Comparison of ENCODE assay signal across 1 cellular context in the genomic region with DNA sequence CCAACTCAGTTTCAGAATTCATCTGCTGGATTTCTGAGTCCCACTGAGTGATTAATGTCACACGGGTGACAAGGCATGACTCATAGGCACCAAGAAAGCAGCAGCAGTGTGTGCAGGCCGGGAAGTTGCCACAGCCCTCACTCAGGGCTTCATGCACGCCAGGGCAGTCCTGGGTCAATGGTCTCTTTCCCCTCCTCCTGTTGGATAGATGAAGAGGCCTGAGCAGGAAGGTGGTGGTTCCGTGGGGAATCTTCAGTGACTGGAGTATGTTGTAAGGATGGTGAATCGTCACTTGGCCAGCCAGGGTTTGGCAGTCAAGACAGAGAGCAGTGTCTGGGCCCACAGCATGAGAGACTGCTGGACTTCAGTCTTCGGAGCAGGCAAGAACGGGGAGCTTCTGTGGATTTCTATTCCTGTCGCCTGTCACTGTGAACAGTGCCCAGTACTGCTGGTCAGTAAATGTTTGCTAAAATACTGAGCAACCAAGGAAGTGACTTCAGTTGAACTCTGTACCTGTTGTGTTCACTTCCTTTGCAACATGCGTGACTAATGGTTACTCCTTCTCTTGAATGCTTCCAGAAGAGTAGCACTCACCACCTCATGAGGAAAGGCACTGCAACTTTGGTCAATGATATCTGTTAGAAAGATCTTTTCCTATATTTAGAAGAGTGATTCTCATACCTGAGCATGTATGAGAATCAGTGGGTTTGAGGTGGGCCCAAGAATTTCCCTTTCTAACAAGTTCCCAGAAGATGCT.
TF ChIP-seq lines count a peak whose summit lies in the region.

No MANE protein-coding gene starts in this region.

TF ChIP-seq in HepG2, 621 proteins besides CTCF, POLR2A, EP300 and RAD21 (continued from another document and continues in another):
- TF ChIP-seq PHF21A (CRISPR knock-in tag; IDR thresholded peaks at IDR 0.05) (0 out of 2 replicates have a peak, but pooled peaks have one; percentile 64), CHD2 (IDR thresholded peaks at IDR 0.05; ENCODE audit: low read depth, low read length) (no peak), ZNF546 (CRISPR knock-in tag; conservative IDR thresholded peaks at IDR 0.05) (no peak), GABPB1 (CRISPR knock-in tag; IDR thresholded peaks at IDR 0.05) (peak; percentile 89), ZNF75D (CRISPR knock-in tag; IDR thresholded peaks at IDR 0.05; ENCODE audit: borderline replicate concordance) (no peak), CBX5 (CRISPR knock-in tag; IDR thresholded peaks at IDR 0.05; ENCODE audit: borderline replicate concordance) (peak; percentile 95), ZNF709 (CRISPR knock-in tag; IDR thresholded peaks at IDR 0.05) (no peak), POLR2AphosphoS5 (IDR thresholded peaks at IDR 0.05; ENCODE audit: low read depth, low read length) (0 out of 2 replicates have a peak, but pooled peaks have one; percentile 36), SRSF4 (IDR thresholded peaks at IDR 0.05; ENCODE audit: low read depth, low read length, poor library complexity, severe bottlenecking) (no peak), ZNF263 (CRISPR knock-in tag; IDR thresholded peaks at IDR 0.05) (no peak), PITX1 (CRISPR knock-in tag; IDR thresholded peaks at IDR 0.05) (no peak), ZMYM4 (CRISPR knock-in tag; IDR thresholded peaks at IDR 0.05) (peak; percentile 31; the same call in 1 of the 2 replicates), RELA (CRISPR knock-in tag; IDR thresholded peaks at IDR 0.05) (no peak), NR3C1 (CRISPR knock-in tag; IDR thresholded peaks at IDR 0.05) (no peak), SKI (IDR thresholded peaks at IDR 0.05; ENCODE audit: partially characterized antibody) (peak; percentile 5), HOXA7 (CRISPR knock-in tag; IDR thresholded peaks at IDR 0.05) (no peak), TP53 (CRISPR knock-in tag; conservative IDR thresholded peaks at IDR 0.05) (no peak), FOXK2 (IDR thresholded peaks at IDR 0.05) (no peak), ZNF772 (CRISPR knock-in tag; IDR thresholded peaks at IDR 0.05) (no peak), SRY (CRISPR knock-in tag; IDR thresholded peaks at IDR 0.05) (no peak), ZBTB3 (CRISPR knock-in tag; IDR thresholded peaks at IDR 0.05; ENCODE audit: borderline replicate concordance, low read depth) (no peak), ZNF160 (CRISPR knock-in tag; IDR thresholded peaks at IDR 0.05) (no peak), KLF12 (CRISPR knock-in tag; IDR thresholded peaks at IDR 0.05; ENCODE audit: borderline replicate concordance) (peak; percentile 29; the same call in 1 of the 2 replicates), JUNB (CRISPR knock-in tag; IDR thresholded peaks at IDR 0.05; ENCODE audit: borderline replicate concordance) (peak; percentile 73; the same call in 1 of the 2 replicates), HOXA5 (CRISPR knock-in tag; IDR thresholded peaks at IDR 0.05) (no peak), HOXA9 (CRISPR knock-in tag; IDR thresholded peaks at IDR 0.05; ENCODE audit: borderline replicate concordance) (no peak), HMG20B (CRISPR knock-in tag; conservative IDR thresholded peaks at IDR 0.05) (no peak), NCOR1 (IDR thresholded peaks at IDR 0.05; ENCODE audit: borderline replicate concordance, low read length) (peak; percentile 60; the same call in 1 of the 2 replicates), ZFY (CRISPR knock-in tag; IDR thresholded peaks at IDR 0.05) (0 out of 2 replicates have a peak, but pooled peaks have one; percentile 33)
- TF ChIP-seq, protein P1, sequence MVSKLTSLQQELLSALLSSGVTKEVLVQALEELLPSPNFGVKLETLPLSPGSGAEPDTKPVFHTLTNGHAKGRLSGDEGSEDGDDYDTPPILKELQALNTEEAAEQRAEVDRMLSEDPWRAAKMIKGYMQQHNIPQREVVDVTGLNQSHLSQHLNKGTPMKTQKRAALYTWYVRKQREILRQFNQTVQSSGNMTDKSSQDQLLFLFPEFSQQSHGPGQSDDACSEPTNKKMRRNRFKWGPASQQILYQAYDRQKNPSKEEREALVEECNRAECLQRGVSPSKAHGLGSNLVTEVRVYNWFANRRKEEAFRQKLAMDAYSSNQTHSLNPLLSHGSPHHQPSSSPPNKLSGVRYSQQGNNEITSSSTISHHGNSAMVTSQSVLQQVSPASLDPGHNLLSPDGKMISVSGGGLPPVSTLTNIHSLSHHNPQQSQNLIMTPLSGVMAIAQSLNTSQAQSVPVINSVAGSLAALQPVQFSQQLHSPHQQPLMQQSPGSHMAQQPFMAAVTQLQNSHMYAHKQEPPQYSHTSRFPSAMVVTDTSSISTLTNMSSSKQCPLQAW (CRISPR knock-in tag; IDR thresholded peaks at IDR 0.05): peak; percentile 68
- TF ChIP-seq, protein P2, sequence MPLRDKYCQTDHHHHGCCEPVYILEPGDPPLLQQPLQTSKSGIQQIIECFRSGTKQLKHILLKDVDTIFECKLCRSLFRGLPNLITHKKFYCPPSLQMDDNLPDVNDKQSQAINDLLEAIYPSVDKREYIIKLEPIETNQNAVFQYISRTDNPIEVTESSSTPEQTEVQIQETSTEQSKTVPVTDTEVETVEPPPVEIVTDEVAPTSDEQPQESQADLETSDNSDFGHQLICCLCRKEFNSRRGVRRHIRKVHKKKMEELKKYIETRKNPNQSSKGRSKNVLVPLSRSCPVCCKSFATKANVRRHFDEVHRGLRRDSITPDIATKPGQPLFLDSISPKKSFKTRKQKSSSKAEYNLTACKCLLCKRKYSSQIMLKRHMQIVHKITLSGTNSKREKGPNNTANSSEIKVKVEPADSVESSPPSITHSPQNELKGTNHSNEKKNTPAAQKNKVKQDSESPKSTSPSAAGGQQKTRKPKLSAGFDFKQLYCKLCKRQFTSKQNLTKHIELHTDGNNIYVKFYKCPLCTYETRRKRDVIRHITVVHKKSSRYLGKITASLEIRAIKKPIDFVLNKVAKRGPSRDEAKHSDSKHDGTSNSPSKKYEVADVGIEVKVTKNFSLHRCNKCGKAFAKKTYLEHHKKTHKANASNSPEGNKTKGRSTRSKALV (CRISPR knock-in tag; IDR thresholded peaks at IDR 0.05): no peak
- TF ChIP-seq, protein P3, sequence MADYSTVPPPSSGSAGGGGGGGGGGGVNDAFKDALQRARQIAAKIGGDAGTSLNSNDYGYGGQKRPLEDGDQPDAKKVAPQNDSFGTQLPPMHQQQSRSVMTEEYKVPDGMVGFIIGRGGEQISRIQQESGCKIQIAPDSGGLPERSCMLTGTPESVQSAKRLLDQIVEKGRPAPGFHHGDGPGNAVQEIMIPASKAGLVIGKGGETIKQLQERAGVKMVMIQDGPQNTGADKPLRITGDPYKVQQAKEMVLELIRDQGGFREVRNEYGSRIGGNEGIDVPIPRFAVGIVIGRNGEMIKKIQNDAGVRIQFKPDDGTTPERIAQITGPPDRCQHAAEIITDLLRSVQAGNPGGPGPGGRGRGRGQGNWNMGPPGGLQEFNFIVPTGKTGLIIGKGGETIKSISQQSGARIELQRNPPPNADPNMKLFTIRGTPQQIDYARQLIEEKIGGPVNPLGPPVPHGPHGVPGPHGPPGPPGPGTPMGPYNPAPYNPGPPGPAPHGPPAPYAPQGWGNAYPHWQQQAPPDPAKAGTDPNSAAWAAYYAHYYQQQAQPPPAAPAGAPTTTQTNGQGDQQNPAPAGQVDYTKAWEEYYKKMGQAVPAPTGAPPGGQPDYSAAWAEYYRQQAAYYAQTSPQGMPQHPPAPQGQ (CRISPR knock-in tag; IDR thresholded peaks at IDR 0.05; ENCODE audit: borderline replicate concordance): no peak
- TF ChIP-seq, protein P4, sequence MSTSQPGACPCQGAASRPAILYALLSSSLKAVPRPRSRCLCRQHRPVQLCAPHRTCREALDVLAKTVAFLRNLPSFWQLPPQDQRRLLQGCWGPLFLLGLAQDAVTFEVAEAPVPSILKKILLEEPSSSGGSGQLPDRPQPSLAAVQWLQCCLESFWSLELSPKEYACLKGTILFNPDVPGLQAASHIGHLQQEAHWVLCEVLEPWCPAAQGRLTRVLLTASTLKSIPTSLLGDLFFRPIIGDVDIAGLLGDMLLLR (CRISPR knock-in tag; IDR thresholded peaks at IDR 0.05): no peak; the same call in 1 of the 2 replicates
- TF ChIP-seq, protein P5, sequence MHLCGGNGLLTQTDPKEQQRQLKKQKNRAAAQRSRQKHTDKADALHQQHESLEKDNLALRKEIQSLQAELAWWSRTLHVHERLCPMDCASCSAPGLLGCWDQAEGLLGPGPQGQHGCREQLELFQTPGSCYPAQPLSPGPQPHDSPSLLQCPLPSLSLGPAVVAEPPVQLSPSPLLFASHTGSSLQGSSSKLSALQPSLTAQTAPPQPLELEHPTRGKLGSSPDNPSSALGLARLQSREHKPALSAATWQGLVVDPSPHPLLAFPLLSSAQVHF (CRISPR knock-in tag; IDR thresholded peaks at IDR 0.05): no peak
- TF ChIP-seq, protein P6, sequence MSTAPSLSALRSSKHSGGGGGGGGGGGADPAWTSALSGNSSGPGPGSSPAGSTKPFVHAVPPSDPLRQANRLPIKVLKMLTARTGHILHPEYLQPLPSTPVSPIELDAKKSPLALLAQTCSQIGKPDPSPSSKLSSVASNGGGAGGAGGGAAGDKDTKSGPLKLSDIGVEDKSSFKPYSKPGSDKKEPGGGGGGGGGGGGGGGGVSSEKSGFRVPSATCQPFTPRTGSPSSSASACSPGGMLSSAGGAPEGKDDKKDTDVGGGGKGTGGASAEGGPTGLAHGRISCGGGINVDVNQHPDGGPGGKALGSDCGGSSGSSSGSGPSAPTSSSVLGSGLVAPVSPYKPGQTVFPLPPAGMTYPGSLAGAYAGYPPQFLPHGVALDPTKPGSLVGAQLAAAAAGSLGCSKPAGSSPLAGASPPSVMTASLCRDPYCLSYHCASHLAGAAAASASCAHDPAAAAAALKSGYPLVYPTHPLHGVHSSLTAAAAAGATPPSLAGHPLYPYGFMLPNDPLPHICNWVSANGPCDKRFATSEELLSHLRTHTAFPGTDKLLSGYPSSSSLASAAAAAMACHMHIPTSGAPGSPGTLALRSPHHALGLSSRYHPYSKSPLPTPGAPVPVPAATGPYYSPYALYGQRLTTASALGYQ (CRISPR knock-in tag; IDR thresholded peaks at IDR 0.05): no peak
- TF ChIP-seq, protein P7, sequence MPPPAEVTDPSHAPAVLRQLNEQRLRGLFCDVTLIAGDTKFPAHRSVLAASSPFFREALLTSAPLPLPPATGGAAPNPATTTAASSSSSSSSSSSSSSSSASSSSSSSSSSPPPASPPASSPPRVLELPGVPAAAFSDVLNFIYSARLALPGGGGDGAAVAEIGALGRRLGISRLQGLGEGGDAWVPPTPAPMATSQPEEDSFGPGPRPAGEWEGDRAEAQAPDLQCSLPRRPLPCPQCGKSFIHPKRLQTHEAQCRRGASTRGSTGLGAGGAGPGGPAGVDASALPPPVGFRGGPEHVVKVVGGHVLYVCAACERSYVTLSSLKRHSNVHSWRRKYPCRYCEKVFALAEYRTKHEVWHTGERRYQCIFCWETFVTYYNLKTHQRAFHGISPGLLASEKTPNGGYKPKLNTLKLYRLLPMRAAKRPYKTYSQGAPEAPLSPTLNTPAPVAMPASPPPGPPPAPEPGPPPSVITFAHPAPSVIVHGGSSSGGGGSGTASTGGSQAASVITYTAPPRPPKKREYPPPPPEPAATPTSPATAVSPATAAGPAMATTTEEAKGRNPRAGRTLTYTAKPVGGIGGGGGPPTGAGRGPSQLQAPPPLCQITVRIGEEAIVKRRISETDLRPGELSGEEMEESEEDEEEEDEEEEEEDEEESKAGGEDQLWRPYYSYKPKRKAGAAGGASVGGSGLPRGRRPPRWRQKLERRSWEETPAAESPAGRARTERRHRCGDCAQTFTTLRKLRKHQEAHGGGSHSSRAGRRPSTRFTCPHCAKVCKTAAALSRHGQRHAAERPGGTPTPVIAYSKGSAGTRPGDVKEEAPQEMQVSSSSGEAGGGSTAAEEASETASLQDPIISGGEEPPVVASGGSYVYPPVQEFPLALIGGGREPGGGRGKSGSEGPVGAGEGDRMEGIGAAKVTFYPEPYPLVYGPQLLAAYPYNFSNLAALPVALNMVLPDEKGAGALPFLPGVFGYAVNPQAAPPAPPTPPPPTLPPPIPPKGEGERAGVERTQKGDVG (CRISPR knock-in tag; IDR thresholded peaks at IDR 0.05; ENCODE audit: borderline replicate concordance): no peak
- TF ChIP-seq, protein P8, sequence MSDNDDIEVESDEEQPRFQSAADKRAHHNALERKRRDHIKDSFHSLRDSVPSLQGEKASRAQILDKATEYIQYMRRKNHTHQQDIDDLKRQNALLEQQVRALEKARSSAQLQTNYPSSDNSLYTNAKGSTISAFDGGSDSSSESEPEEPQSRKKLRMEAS (IDR thresholded peaks at IDR 0.05): 0 out of 2 replicates have a peak, but pooled peaks have one; percentile 17
- TF ChIP-seq, protein P9, sequence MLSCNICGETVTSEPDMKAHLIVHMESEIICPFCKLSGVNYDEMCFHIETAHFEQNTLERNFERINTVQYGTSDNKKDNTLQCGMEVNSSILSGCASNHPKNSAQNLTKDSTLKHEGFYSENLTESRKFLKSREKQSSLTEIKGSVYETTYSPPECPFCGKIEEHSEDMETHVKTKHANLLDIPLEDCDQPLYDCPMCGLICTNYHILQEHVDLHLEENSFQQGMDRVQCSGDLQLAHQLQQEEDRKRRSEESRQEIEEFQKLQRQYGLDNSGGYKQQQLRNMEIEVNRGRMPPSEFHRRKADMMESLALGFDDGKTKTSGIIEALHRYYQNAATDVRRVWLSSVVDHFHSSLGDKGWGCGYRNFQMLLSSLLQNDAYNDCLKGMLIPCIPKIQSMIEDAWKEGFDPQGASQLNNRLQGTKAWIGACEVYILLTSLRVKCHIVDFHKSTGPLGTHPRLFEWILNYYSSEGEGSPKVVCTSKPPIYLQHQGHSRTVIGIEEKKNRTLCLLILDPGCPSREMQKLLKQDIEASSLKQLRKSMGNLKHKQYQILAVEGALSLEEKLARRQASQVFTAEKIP (CRISPR knock-in tag; IDR thresholded peaks at IDR 0.05; ENCODE audit: borderline replicate concordance): no peak
- TF ChIP-seq, protein P10, sequence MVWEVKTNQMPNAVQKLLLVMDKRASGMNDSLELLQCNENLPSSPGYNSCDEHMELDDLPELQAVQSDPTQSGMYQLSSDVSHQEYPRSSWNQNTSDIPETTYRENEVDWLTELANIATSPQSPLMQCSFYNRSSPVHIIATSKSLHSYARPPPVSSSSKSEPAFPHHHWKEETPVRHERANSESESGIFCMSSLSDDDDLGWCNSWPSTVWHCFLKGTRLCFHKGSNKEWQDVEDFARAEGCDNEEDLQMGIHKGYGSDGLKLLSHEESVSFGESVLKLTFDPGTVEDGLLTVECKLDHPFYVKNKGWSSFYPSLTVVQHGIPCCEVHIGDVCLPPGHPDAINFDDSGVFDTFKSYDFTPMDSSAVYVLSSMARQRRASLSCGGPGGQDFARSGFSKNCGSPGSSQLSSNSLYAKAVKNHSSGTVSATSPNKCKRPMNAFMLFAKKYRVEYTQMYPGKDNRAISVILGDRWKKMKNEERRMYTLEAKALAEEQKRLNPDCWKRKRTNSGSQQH (CRISPR knock-in tag; IDR thresholded peaks at IDR 0.05; ENCODE audit: low read depth): 0 out of 2 replicates have a peak, but pooled peaks have one; percentile 80
- TF ChIP-seq, protein P11, sequence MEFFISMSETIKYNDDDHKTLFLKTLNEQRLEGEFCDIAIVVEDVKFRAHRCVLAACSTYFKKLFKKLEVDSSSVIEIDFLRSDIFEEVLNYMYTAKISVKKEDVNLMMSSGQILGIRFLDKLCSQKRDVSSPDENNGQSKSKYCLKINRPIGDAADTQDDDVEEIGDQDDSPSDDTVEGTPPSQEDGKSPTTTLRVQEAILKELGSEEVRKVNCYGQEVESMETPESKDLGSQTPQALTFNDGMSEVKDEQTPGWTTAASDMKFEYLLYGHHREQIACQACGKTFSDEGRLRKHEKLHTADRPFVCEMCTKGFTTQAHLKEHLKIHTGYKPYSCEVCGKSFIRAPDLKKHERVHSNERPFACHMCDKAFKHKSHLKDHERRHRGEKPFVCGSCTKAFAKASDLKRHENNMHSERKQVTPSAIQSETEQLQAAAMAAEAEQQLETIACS (CRISPR knock-in tag; IDR thresholded peaks at IDR 0.05): no peak
- TF ChIP-seq, protein P12, sequence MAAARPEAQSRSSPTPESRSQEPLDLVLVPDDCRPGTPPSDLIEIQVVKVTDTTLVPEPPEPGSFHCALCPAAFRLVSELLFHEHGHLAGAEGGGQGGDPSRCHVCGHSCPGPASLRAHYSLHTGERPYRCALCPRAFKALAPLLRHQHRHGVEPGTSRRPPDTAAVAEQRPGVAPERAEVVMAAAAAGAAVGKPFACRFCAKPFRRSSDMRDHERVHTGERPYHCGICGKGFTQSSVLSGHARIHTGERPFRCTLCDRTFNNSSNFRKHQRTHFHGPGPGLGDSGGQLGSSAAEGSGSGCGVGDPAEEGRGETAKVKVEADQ (CRISPR knock-in tag; IDR thresholded peaks at IDR 0.05; ENCODE audit: borderline replicate concordance): no peak
